ENCODE assay signal across 8 cellular contexts in the genomic region with DNA sequence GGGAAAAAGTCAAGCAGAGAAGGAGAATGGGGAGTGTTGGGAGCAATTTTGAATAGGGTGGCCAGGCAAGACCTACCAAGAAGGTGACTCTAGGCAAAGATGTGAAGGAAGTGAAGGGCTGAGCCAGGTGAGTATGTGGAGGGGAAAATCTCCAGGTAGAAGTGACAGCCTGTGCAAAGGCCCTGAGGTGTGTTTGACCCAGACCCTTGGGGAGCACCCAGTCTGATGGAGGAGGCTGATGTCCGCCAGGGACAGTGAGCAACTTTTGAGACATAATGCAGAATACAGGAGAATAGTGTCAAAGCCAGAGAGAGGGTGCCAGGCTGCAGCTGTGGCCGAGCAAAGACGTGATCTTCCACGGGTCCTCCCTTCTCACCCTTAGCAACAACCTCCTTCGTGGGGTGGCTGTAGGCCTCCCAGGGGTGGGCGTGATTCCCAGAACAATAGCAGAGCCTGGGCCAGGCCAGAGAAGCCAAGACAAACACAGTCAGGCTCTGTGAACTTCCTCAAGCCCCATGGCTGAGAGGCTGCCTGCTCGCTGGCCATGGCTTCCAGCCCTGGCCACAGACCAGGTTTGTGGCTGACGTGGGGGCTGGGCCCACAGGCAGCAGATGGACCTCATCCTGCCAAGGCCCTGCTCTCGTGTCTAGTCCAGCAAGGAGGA. TPM values are rescaled to one million over a fixed set of nuclear protein-coding genes. Genes with fewer than 3 reads are reported as not detected.
A peak's percentile ranks its signal among the peaks of the same experiment; 100 is the strongest.
DNase-seq lines count a peak whose midpoint lies in the region; ATAC-seq and TF ChIP-seq lines count a peak whose summit lies in the region.

No MANE protein-coding gene starts in this region.

- H3K4me1 ChIP-seq in CD4-positive, CD25-positive, alpha-beta regulatory T cell (ENCODE audit: control insufficient read depth, insufficient read depth, low read length, poor library complexity, severe bottlenecking): no peaks in the 10 kb centered on the region

- peaks cover 73% of the 10 kb centered on the region for H3K36me3 ChIP-seq in CD4-positive, CD25-positive, alpha-beta regulatory T cell (ENCODE audit: control insufficient read depth, insufficient read depth, low read length)

- H3K27ac Mint-ChIP-seq in CD4-positive, CD25-positive, alpha-beta regulatory T cell: peak overlapping the region; percentile 16 to 90 (median 76)

- no peak overlapping the region for H3K4me3 ChIP-seq in CD4-positive, CD25-positive, alpha-beta regulatory T cell (ENCODE audit: low read depth, low read length)
- no peak overlapping the region for H3K4me3 ChIP-seq in fibroblast of pulmonary artery (replicated peaks; ENCODE audit: low read depth, low read length)

- H3K4me1 Mint-ChIP-seq in CD4-positive, CD25-positive, alpha-beta regulatory T cell: peaks cover 0 to 5% (median 1%) of the 10 kb centered on the region in 4 donors

- no peak for ATAC-seq in CD4-positive, CD25-positive, alpha-beta regulatory T cell (ENCODE audit: low read depth in 2 of 2)

- H3K27me3 Mint-ChIP-seq in CD4-positive, CD25-positive, alpha-beta regulatory T cell: no peaks in the 10 kb centered on the region

- no peak for DNase-seq in CD4-positive, CD25-positive, alpha-beta regulatory T cell
- DNase-seq in UCSD-AML1 (lab: John Stamatoyannopoulos, UW; ENCODE audit: unreplicated experiment) (peak; percentile 23), fibroblast of pulmonary artery (ENCODE audit: low read depth) (peak; percentile 98), occipital lobe (lab: John Stamatoyannopoulos, UW) (peak; percentile 51), NCI-H146 treated with DMSO at 0.1 percent for 48 hours (lab: John Stamatoyannopoulos, UW; ENCODE audit: unreplicated experiment) (no peak), NOMO-1 treated with dmso at 0.1 percent for 144 hours (lab: John Stamatoyannopoulos, UW; ENCODE audit: unreplicated experiment) (no peak), retina (no peak), AML-193 (lab: John Stamatoyannopoulos, UW) (no peak)

- no peaks in the 10 kb centered on the region for H3K9me3 Mint-ChIP-seq in CD4-positive, CD25-positive, alpha-beta regulatory T cell

- H3K27ac ChIP-seq in CD4-positive, CD25-positive, alpha-beta regulatory T cell (ENCODE audit: insufficient read depth, low read length, poor library complexity, severe bottlenecking): no peak overlapping the region

- no peaks in the 10 kb centered on the region for H3K27me3 ChIP-seq in CD4-positive, CD25-positive, alpha-beta regulatory T cell (ENCODE audit: control insufficient read depth, insufficient read depth, low read length)

- TF ChIP-seq CTCF in fibroblast of pulmonary artery (IDR thresholded peaks at IDR 0.05; ENCODE audit: low read length, missing control alignments): no peak

- peak overlapping the region in 1 of 4 donors; percentile 24 for H3K4me3 Mint-ChIP-seq in CD4-positive, CD25-positive, alpha-beta regulatory T cell

- peaks cover 20% of the 10 kb centered on the region for H3K36me3 Mint-ChIP-seq in CD4-positive, CD25-positive, alpha-beta regulatory T cell

- H3K9me3 ChIP-seq in CD4-positive, CD25-positive, alpha-beta regulatory T cell (ENCODE audit: control insufficient read depth in 2 of 2, low read length in 2 of 2): no peaks in the 10 kb centered on the region

RNA-seq across cellular contexts. Expression of gene SLC6A6, which starts 58.1 kb away (rescaled TPM):
- total RNA-seq in CD4-positive, CD25-positive, alpha-beta regulatory T cell: 73.3 TPM
- 10 to 100 TPM in 1 of 4 donors, 1 to 10 TPM in 3; 6.9 to 12.9 (median 8.2) TPM for polyA plus RNA-seq in CD4-positive, CD25-positive, alpha-beta regulatory T cell
- total RNA-seq in occipital lobe: 24.8 TPM

Comparison
In these comparisons a context has a peak if more than half of its experiments do, and no peak if none do; other contexts are left out.
1. DNase-seq: peak in UCSD-AML1 (single experiment), fibroblast of pulmonary artery (single experiment) and occipital lobe (single experiment); none in CD4-positive, CD25-positive, alpha-beta regulatory T cell (0 of 3), NCI-H146 treated with DMSO at 0.1 percent for 48 hours (single experiment), NOMO-1 treated with dmso at 0.1 percent for 144 hours (single experiment), retina (single experiment) and AML-193 (0 of 2).